Comparison of ENCODE assay signal across 8 cellular contexts in genomic region chr1:9280015-9280860, GRCh38. TPM values are rescaled to one million over a fixed set of nuclear protein-coding genes. Genes with fewer than 3 reads are reported as not detected.
DNase-seq lines count a peak whose midpoint lies in the region; ATAC-seq and TF ChIP-seq lines count a peak whose summit lies in the region.

No MANE protein-coding gene starts in this region.

- H3K9me3 ChIP-seq in DND-41 (ENCODE audit: insufficient read depth, low read length, severe bottlenecking) (no peaks in the 10 kb centered on the region), right atrium auricular region (peaks cover 0 to 13% of the 10 kb centered on the region in 2 donors)

- no peak overlapping the region for H3K4me3 Mint-ChIP-seq in activated T-helper 2 cell treated with anti-CD3 and anti-CD28 coated beads, Interferon-gamma antibody, Interleukin-2, Interleukin-4, amounts not matched to agents 10 μg/mL and 5 μg/mL and 100 μg/mL, durations not matched to agents 14 hours and 24 hours and 36 hours (ENCODE audit: low read depth)
- H3K4me3 Mint-ChIP-seq in nephron progenitor cell, result no peak overlapping the region

- H3K4me1 ChIP-seq in DND-41 (ENCODE audit: insufficient read depth, low read length) (peaks cover 81% of the 10 kb centered on the region), right atrium auricular region (peaks cover 0 to 22% of the 10 kb centered on the region in 2 donors)

- H3K27ac Mint-ChIP-seq in activated T-helper 2 cell treated with anti-CD3 and anti-CD28 coated beads, Interferon-gamma antibody, Interleukin-2, Interleukin-4, amounts not matched to agents 10 μg/mL and 5 μg/mL and 100 μg/mL, durations not matched to agents 14 hours and 24 hours and 36 hours, result peak overlapping the region; percentile 39
- no peak overlapping the region for H3K27ac Mint-ChIP-seq in nephron progenitor cell

- H3K4me3 ChIP-seq in DND-41 (ENCODE audit: low read depth in 1 of 2, low read length in 2 of 2) (no peak overlapping the region), right atrium auricular region (no peak overlapping the region)

- peaks cover 13% of the 10 kb centered on the region for H3K9me3 Mint-ChIP-seq in activated T-helper 2 cell treated with anti-CD3 and anti-CD28 coated beads, Interferon-gamma antibody, Interleukin-2, Interleukin-4, amounts not matched to agents 10 μg/mL and 5 μg/mL and 100 μg/mL, durations not matched to agents 14 hours and 24 hours and 36 hours
- peaks cover 17% of the 10 kb centered on the region for H3K9me3 Mint-ChIP-seq in nephron progenitor cell

- peak; percentile 30 for ATAC-seq in DND-41 (ENCODE audit: insufficient read depth, low read depth)

- H4K20me1 ChIP-seq in DND-41 (ENCODE audit: insufficient read depth, low read length), result no peaks in the 10 kb centered on the region

- H3K27me3 ChIP-seq in DND-41 (ENCODE audit: insufficient read depth, low read length, poor library complexity) (no peaks in the 10 kb centered on the region), right atrium auricular region (no peaks in the 10 kb centered on the region)

- no peaks in the 10 kb centered on the region for H3K27me3 Mint-ChIP-seq in activated T-helper 2 cell treated with anti-CD3 and anti-CD28 coated beads, Interferon-gamma antibody, Interleukin-2, Interleukin-4, amounts not matched to agents 10 μg/mL and 5 μg/mL and 100 μg/mL, durations not matched to agents 14 hours and 24 hours and 36 hours (ENCODE audit: low read depth)
- peaks cover 2% of the 10 kb centered on the region for H3K27me3 Mint-ChIP-seq in nephron progenitor cell (ENCODE audit: low read depth, poor library complexity)

- intact Hi-C loops in activated T-helper 2 cell treated with anti-CD3 and anti-CD28 coated beads, Interferon-gamma antibody, Interleukin-2, Interleukin-4, amounts not matched to agents 10 μg/mL and 5 μg/mL and 100 μg/mL, durations not matched to agents 14 hours and 24 hours and 36 hours (cut with micrococcal nuclease), result loop anchor here (5.0 kb wide), 1 partner anchor 43 kb away; no protein-coding TSS in a partner anchor

- H3K4me2 ChIP-seq in DND-41 (ENCODE audit: insufficient read depth, low read length), result peak overlapping the region; percentile 54; the same call in 1 of the 2 replicates

- peak overlapping the region; percentile 55 for H3K9ac ChIP-seq in DND-41 (ENCODE audit: low read depth, low read length)

- TF ChIP-seq CTCF in DND-41 (IDR thresholded peaks at IDR 0.05; ENCODE audit: borderline replicate concordance, extremely low read depth, low read length, poor library complexity, severe bottlenecking), result no peak
- no peak for TF ChIP-seq CTCF in right atrium auricular region (IDR thresholded peaks at IDR 0.05)
- TF ChIP-seq CTCF in nephron progenitor cell (IDR thresholded peaks at IDR 0.05), result no peak

- H3K36me3 Mint-ChIP-seq in activated T-helper 2 cell treated with anti-CD3 and anti-CD28 coated beads, Interferon-gamma antibody, Interleukin-2, Interleukin-4, amounts not matched to agents 10 μg/mL and 5 μg/mL and 100 μg/mL, durations not matched to agents 14 hours and 24 hours and 36 hours (ENCODE audit: low read depth), result peaks cover 24% of the 10 kb centered on the region
- H3K36me3 Mint-ChIP-seq in nephron progenitor cell (ENCODE audit: low read depth), result peaks cover 11% of the 10 kb centered on the region

- DNase-seq in DND-41 (peak; percentile 72), NCI-H226 (peak; percentile 92), right atrium auricular region (ENCODE audit: low spot score) (peak; percentile 88), NCI-H1417 treated with DMSO at 0.1 percent for 48 hours (lab: John Stamatoyannopoulos, UW) (no peak), nephron progenitor cell (no peak), superior temporal gyrus (ENCODE audit: extremely low spot score) (no peak)
- no peak for DNase-seq in activated T-helper 2 cell treated with anti-CD3 and anti-CD28 coated beads, Interferon-gamma antibody, Interleukin-2, Interleukin-4, amounts not matched to agents 10 μg/mL and 5 μg/mL and 100 μg/mL, durations not matched to agents 14 hours and 24 hours and 36 hours (ENCODE audit: low spot score)
- DNase-seq in stimulated activated CD4-positive, alpha-beta T cell treated with anti-CD3 and anti-CD28 coated beads, Interleukin-2, amount 100 ng/mL, for 4 hours (ENCODE audit: low read depth), result peak; percentile 64

- H3K79me2 ChIP-seq in DND-41 (ENCODE audit: insufficient read depth, low read length), result no peaks in the 10 kb centered on the region

- H2AFZ ChIP-seq in DND-41 (ENCODE audit: low read depth, low read length), result no peak overlapping the region

- H3K4me1 Mint-ChIP-seq in activated T-helper 2 cell treated with anti-CD3 and anti-CD28 coated beads, Interferon-gamma antibody, Interleukin-2, Interleukin-4, amounts not matched to agents 10 μg/mL and 5 μg/mL and 100 μg/mL, durations not matched to agents 14 hours and 24 hours and 36 hours (ENCODE audit: low read depth), result peaks cover 61% of the 10 kb centered on the region
- peaks cover 62% of the 10 kb centered on the region for H3K4me1 Mint-ChIP-seq in nephron progenitor cell

- H3K27ac ChIP-seq in DND-41 (ENCODE audit: low read length) (peak overlapping the region; percentile 99), right atrium auricular region (no peak overlapping the region)

- H3K36me3 ChIP-seq in DND-41 (ENCODE audit: insufficient read depth, low read length) (no peaks in the 10 kb centered on the region), right atrium auricular region (no peaks in the 10 kb centered on the region)

RNA-seq across cellular contexts. Expression of gene SPSB1, which starts 12.5 kb away (rescaled TPM):
- 7.1 and 7.5 TPM in 2 replicates for total RNA-seq in activated T-helper 2 cell treated with anti-CD3 and anti-CD28 coated beads, Interferon-gamma antibody, Interleukin-2, Interleukin-4, amounts not matched to agents 10 μg/mL and 5 μg/mL and 100 μg/mL, durations not matched to agents 14 hours and 24 hours and 36 hours
- 10 to 100 TPM; 20.1 to 20.8 TPM for total RNA-seq in right atrium auricular region

RNA-seq across cellular contexts. Expression of gene H6PD, which starts 45.7 kb away (rescaled TPM):
- total RNA-seq in activated T-helper 2 cell treated with anti-CD3 and anti-CD28 coated beads, Interferon-gamma antibody, Interleukin-2, Interleukin-4, amounts not matched to agents 10 μg/mL and 5 μg/mL and 100 μg/mL, durations not matched to agents 14 hours and 24 hours and 36 hours, result 27.1 and 28.0 TPM in 2 replicates
- total RNA-seq in right atrium auricular region, result 10 to 100 TPM; 35.0 to 41.0 TPM

Comparison
In these comparisons a context has a peak if more than half of its experiments do, and no peak if none do; other contexts are left out.
1. DNase-seq: peak in DND-41 (single experiment), NCI-H226 (single experiment), right atrium auricular region (single experiment) and stimulated activated CD4-positive, alpha-beta T cell treated with anti-CD3 and anti-CD28 coated beads, Interleukin-2, amount 100 ng/mL, for 4 hours (single experiment); none in activated T-helper 2 cell treated with anti-CD3 and anti-CD28 coated beads, Interferon-gamma antibody, Interleukin-2, Interleukin-4, amounts not matched to agents 10 μg/mL and 5 μg/mL and 100 μg/mL, durations not matched to agents 14 hours and 24 hours and 36 hours (single experiment), NCI-H1417 treated with DMSO at 0.1 percent for 48 hours (single experiment), nephron progenitor cell (single experiment) and superior temporal gyrus (single experiment).